Comparison of ENCODE assay signal across 8 cellular contexts in the genomic region with DNA sequence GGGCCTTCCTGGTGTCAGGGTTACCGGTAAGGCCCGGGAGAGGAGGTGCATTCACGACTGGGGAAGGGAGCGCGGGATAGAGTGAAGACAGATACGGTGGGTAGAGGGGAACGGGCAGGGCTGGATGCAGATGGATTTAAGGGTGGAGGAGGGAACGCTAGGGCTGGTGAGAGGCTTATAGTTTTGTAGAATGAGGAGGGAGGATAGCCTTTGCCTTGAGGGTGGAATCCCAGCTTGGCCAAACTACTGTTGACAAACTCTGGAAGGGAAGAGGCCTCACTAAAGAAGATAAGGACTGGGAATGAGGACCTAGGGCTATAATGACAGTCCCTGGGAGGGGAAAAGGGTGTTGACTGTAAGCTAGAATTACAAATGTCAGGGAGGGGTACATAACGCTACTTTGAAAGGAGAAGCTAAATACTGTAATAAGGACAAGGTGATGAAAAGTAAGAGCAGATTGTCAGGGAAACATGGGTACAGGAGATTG. TPM values are rescaled to one million over a fixed set of nuclear protein-coding genes. Genes with fewer than 3 reads are reported as not detected.
A peak's percentile ranks its signal among the peaks of the same experiment; 100 is the strongest.
DNase-seq lines count a peak whose midpoint lies in the region; ATAC-seq and TF ChIP-seq lines count a peak whose summit lies in the region.

No MANE protein-coding gene starts in this region.

- DNase-seq in activated naive CD4-positive, alpha-beta T cell treated with anti-CD3 and anti-CD28 coated beads, Interleukin-2, amount 50 U/mL, for 16 hours, result no peak
- DNase-seq in foreskin melanocyte (peak; percentile 29), psoas muscle (no peak), NCI-H2171 treated with DMSO at 0.1 percent for 48 hours (lab: John Stamatoyannopoulos, UW) (no peak)

- 0 to 2% (median 1%) methylated on average over 9 of the region's 9 CpGs for WGBS in psoas muscle, 3 donors

- H3K4me3 Mint-ChIP-seq in activated naive CD4-positive, alpha-beta T cell treated with anti-CD3 and anti-CD28 coated beads, Interleukin-2, amount 50 U/mL, for 24 hours, result peak overlapping the region; percentile 94

- peak overlapping the region; percentile 84 for H3K27ac ChIP-seq in psoas muscle

- H3K4me1 Mint-ChIP-seq in activated naive CD4-positive, alpha-beta T cell treated with anti-CD3 and anti-CD28 coated beads, Interleukin-2, amount 50 U/mL, for 24 hours, result peaks cover 32% of the 10 kb centered on the region

- peak overlapping the region; percentile 85 for H3K27ac Mint-ChIP-seq in activated naive CD4-positive, alpha-beta T cell treated with anti-CD3 and anti-CD28 coated beads, Interleukin-2, amount 50 U/mL, for 24 hours

- peaks cover 2% of the 10 kb centered on the region for H3K36me3 Mint-ChIP-seq in activated naive CD4-positive, alpha-beta T cell treated with anti-CD3 and anti-CD28 coated beads, Interleukin-2, amount 50 U/mL, for 24 hours

- peaks cover 24% of the 10 kb centered on the region for H3K4me1 ChIP-seq in psoas muscle

- TF ChIP-seq CTCF in WI38 (IDR thresholded peaks at IDR 0.05; ENCODE audit: low read depth, low read length), result no peak
- TF ChIP-seq CTCF in psoas muscle (IDR thresholded peaks at IDR 0.05), result no peak

- ATAC-seq in psoas muscle, result peak; percentile 16 to 44 (median 28)
- no peak for ATAC-seq in GM18909 (IDR thresholded peaks at IDR 0.05; ENCODE audit: poor library complexity, unreplicated experiment)
- ATAC-seq in GM18873 (IDR thresholded peaks at IDR 0.05; ENCODE audit: low FRiP score, unreplicated experiment), result no peak

- H3K36me3 ChIP-seq in psoas muscle (ENCODE audit: insufficient read depth in 1 of 2, low read depth in 1 of 2), result no peaks in the 10 kb centered on the region

- H3K9me3 Mint-ChIP-seq in activated naive CD4-positive, alpha-beta T cell treated with anti-CD3 and anti-CD28 coated beads, Interleukin-2, amount 50 U/mL, for 24 hours, result no peaks in the 10 kb centered on the region

- intact Hi-C loops in psoas muscle (cut with DNase I), result no loop called here

- no peaks in the 10 kb centered on the region for H3K9me3 ChIP-seq in psoas muscle

- H3K4me3 ChIP-seq in WI38 (ENCODE audit: low read depth, low read length) (peak overlapping the region; percentile 87), psoas muscle (peak overlapping the region; percentile 89)

- peaks cover 4% of the 10 kb centered on the region for H3K27me3 Mint-ChIP-seq in activated naive CD4-positive, alpha-beta T cell treated with anti-CD3 and anti-CD28 coated beads, Interleukin-2, amount 50 U/mL, for 24 hours

- H3K27me3 ChIP-seq in psoas muscle (ENCODE audit: insufficient read depth in 3 of 3, low read length in 2 of 3), result peaks cover 0 to 2% (median 0%) of the 10 kb centered on the region in 3 donors

RNA-seq across cellular contexts. Expression of a gene that starts 0.7 kb away (rescaled TPM):
- 10 to 100 TPM; 16.4 to 19.3 (median 17.0) TPM for total RNA-seq in psoas muscle
- 10 to 100 TPM in 1 of 3 donors, 1 to 10 TPM in 2; 6.1 to 17.6 (median 7.8) TPM for polyA plus RNA-seq in psoas muscle

Comparison
In these comparisons a context has a peak if more than half of its experiments do, and no peak if none do; other contexts are left out.
1. ATAC-seq: peak in psoas muscle (4 of 4); none in GM18909 (single experiment) and GM18873 (single experiment).